Comparison of ENCODE assay signal across 9 cellular contexts in the genomic region with DNA sequence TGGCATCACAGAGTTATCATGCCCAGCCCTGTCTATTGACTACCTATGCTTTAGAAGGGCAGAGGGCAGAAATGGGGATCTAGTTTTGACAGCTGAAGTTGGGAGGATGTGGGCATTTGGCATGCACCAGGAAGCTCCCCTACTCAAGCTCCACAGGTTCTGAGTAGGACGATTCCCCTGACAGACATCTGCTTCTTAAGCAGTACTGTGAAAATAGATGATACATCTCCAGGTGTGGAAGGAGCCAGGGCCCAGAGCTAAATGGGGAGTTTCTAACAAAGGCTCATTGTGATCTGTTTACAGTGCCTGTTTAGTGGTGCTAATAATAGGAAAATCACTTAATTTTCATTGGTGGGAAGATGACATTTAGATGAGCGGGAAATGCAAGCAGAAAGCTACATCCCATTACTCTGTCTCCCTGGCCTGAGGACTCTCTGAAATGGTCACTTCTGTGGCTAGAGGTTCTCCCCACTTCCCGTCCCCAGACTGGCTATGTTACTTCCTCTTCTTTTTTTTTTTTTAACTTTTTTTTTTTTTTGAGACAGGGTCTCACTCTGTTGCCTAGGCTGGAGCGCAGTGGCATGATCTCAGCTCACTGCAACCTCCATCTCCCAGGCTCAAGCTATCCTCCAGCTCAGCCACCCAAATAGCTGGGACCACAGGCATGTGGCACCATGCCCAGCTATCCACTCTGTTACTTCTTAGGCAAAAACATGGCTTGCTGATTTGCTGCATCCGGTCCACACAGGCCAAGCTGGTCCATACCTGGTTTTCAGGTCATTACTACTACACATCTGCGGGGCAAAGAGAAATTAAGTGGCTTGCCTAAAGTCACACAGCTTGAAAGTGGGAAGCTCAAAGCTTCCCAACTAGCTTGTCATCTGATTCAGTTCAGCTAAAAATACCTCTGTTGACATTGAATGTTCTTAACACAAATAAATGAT. TPM values are rescaled to one million over a fixed set of nuclear protein-coding genes. Genes with fewer than 3 reads are reported as not detected.
DNase-seq lines count a peak whose midpoint lies in the region; ATAC-seq and TF ChIP-seq lines count a peak whose summit lies in the region.
"Had no signal": no experiment of that assay in that cellular context is flagged by ENCODE, and none has a peak within 500 bp of the region (broad histone marks: within the 10 kb centered on the region; RNA-seq: fewer than 3 reads in every experiment).

No MANE protein-coding gene starts in this region.

- no peaks in the 10 kb centered on the region for H4K20me1 ChIP-seq in OCI-LY3 (ENCODE audit: insufficient read depth, low read length)

- H3K4me1 ChIP-seq in OCI-LY3 (ENCODE audit: low read length), result peaks cover 8% of the 10 kb centered on the region
- peaks cover 0 to 9% (median 0%) of the 10 kb centered on the region in 4 donors for H3K4me1 ChIP-seq in stomach

- H3K36me3 ChIP-seq in OCI-LY3 (replicated peaks; ENCODE audit: low read depth, low read length) (no peaks in the 10 kb centered on the region), stomach (no peaks in the 10 kb centered on the region)

- H3K9me3 ChIP-seq in OCI-LY3 (ENCODE audit: insufficient read depth, low read length), result no peaks in the 10 kb centered on the region
- no peaks in the 10 kb centered on the region for H3K9me3 ChIP-seq in stomach

- H3K27ac ChIP-seq in OCI-LY3 (ENCODE audit: low read length) (no peak overlapping the region), stomach (no peak overlapping the region)

- whole genome bisulfite sequencing in stomach, 5 donors, result 54 to 68% (median 60%) methylated on average over 6 of the region's 6 CpGs

- H3K4me3 ChIP-seq in AG09309 (ENCODE audit: control insufficient read depth, low read depth, low read length), result no peak overlapping the region
- H3K4me3 ChIP-seq in OCI-LY3 (ENCODE audit: low read length), result no peak overlapping the region
- H3K4me3 ChIP-seq in stomach, result no peak overlapping the region

- TF ChIP-seq EP300 in stomach (IDR thresholded peaks at IDR 0.05), result no peak

- peak overlapping the region; percentile 66; the same call in 1 of the 2 replicates for H2AFZ ChIP-seq in OCI-LY3 (ENCODE audit: low read depth, low read length)

- intact Hi-C loops in stomach (cut with DNase I; ENCODE audit: low total_unique reads), result no loop called here

- TF ChIP-seq CTCF in AG09309 (IDR thresholded peaks at IDR 0.05; ENCODE audit: control insufficient read depth, insufficient read depth, low read depth, low read length, missing control alignments), result no peak
- TF ChIP-seq CTCF in OCI-LY3 (IDR thresholded peaks at IDR 0.05; ENCODE audit: low read depth, low read length), result no peak
- TF ChIP-seq CTCF in stomach (IDR thresholded peaks at IDR 0.05), result no peak

- H3K79me2 ChIP-seq in OCI-LY3 (ENCODE audit: low read length), result no peaks in the 10 kb centered on the region

- peak overlapping the region; percentile 13; the same call in 1 of the 2 replicates for H3K4me2 ChIP-seq in OCI-LY3 (ENCODE audit: low read length)

- TF ChIP-seq POLR2A in stomach (IDR thresholded peaks at IDR 0.05), result no peak

- H3K9ac ChIP-seq in OCI-LY3 (ENCODE audit: low read length), result no peak overlapping the region

- peak; percentile 79 for DNase-seq in AG09309 (ENCODE audit: low read depth)
- peak; percentile 96 for DNase-seq in fibroblast of peridontal ligament (ENCODE audit: extremely low read depth)
- DNase-seq in D341Med (ENCODE audit: low spot score), result no peak
- no peak for DNase-seq in stomach
- DNase-seq in NCI-H510A treated with DMSO at 0.1 percent for 48 hours (lab: John Stamatoyannopoulos, UW), result no peak
- DNase-seq: stimulated activated naive CD4-positive, alpha-beta T cell had no signal

- ATAC-seq in GM21423 (IDR thresholded peaks at IDR 0.05; ENCODE audit: unreplicated experiment) (peak; percentile 75), HG03280 (IDR thresholded peaks at IDR 0.05; ENCODE audit: unreplicated experiment) (no peak)

- no peaks in the 10 kb centered on the region; the same call in 1 of the 2 replicates for H3K27me3 ChIP-seq in OCI-LY3 (ENCODE audit: low read depth, low read length)
- no peaks in the 10 kb centered on the region for H3K27me3 ChIP-seq in stomach

RNA-seq across cellular contexts. Expression of gene CNIH3, which starts 23.2 kb away (rescaled TPM):
- 10 to 100 TPM in 1 of 5 donors, 1 to 10 TPM in 2, under 1 TPM in 1, not detected in 1; 0.45 to 18.7 (median 5.9) TPM for total RNA-seq in stomach
- polyA plus RNA-seq in stomach, result 1 to 10 TPM; 1.4 to 3.1 (median 1.4) TPM

Comparison
In these comparisons a context has a peak if more than half of its experiments do, and no peak if none do; other contexts are left out.
1. DNase-seq: peak in AG09309 (single experiment) and fibroblast of peridontal ligament (single experiment); none in D341Med (single experiment), stomach (single experiment) and NCI-H510A treated with DMSO at 0.1 percent for 48 hours (single experiment).